Comparison of ENCODE assay signal across 1 cellular context in genomic region chr11:46557684-46558151, GRCh38.
TF ChIP-seq lines count a peak whose summit lies in the region.

No MANE protein-coding gene starts in this region.

TF ChIP-seq in SK-N-SH, 30 proteins besides CTCF, POLR2A, EP300 and RAD21 (continued from another document):
- TF ChIP-seq TEAD4 (IDR thresholded peaks at IDR 0.05; ENCODE audit: borderline replicate concordance, insufficient read depth) (no peak), ELF1 (IDR thresholded peaks at IDR 0.05) (no peak), JUND (IDR thresholded peaks at IDR 0.05) (no peak)
- TF ChIP-seq, protein P1, sequence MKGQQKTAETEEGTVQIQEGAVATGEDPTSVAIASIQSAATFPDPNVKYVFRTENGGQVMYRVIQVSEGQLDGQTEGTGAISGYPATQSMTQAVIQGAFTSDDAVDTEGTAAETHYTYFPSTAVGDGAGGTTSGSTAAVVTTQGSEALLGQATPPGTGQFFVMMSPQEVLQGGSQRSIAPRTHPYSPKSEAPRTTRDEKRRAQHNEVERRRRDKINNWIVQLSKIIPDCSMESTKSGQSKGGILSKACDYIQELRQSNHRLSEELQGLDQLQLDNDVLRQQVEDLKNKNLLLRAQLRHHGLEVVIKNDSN (IDR thresholded peaks at IDR 0.05; ENCODE audit: borderline replicate concordance, low read depth): no peak
